19 cellular contexts compared by ENCODE assay signal in the genomic region with DNA sequence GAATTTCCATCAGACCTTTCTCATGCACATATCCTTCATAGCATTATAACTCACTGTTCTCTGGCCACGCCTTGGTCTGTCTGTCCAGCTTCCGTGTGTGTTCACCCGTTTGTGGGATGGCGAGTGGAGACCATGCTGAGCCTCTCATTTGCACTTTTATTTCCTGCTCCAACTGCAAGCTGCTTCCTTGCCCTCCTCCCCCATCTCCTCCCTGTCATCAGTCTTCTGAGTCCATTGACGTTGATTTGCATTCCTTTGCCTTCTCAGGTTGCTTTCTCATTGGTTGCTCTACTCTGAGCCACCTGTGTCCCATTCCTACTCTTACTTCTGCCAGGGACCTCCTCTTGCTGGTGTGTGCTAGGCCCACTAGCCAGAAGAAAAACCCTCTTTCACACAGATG.
DNase-seq lines count a peak whose midpoint lies in the region; ATAC-seq, FAIRE-seq and TF ChIP-seq lines count a peak whose summit lies in the region.
"Had no signal": no experiment of that assay in that cellular context is flagged by ENCODE, and none has a peak within 500 bp of the region (broad histone marks: within the 10 kb centered on the region; RNA-seq: fewer than 3 reads in every experiment).

No MANE protein-coding gene starts in this region.

- FAIRE-seq in astrocyte (lab: Jason Lieb, UNC) = no peak

- H3K79me2 ChIP-seq in astrocyte (ENCODE audit: insufficient read depth, low read length) = no peaks in the 10 kb centered on the region

- H3K9ac ChIP-seq in astrocyte (ENCODE audit: low read length) = no peak overlapping the region

- intact Hi-C loops in transverse colon (cut with DNase I; ENCODE audit: low total_unique reads) = no loop called here

- no peaks in the 10 kb centered on the region for H3K9me3 Mint-ChIP-seq in astrocyte (ENCODE audit: unreplicated experiment)
- H3K9me3 Mint-ChIP-seq: activated T-helper 2 cell treated with anti-CD3 and anti-CD28 coated beads, Interferon-gamma antibody, Interleukin-2, Interleukin-4, amounts not matched to agents 10 μg/mL and 5 μg/mL and 100 μg/mL, durations not matched to agents 14 hours and 24 hours and 36 hours; stimulated activated naive B cell treated with anti-CD40 and anti-IgM and Interleukin-4, amounts not matched to agents 10 μg/mL and 1 μg/mL and 100 μg/mL, for 72 hours had no signal

- no peak for TF ChIP-seq POLR2A in transverse colon (IDR thresholded peaks at IDR 0.05)

- H3K4me3 ChIP-seq in astrocyte (ENCODE audit: insufficient read depth, low read depth, low read length) (no peak overlapping the region), transverse colon (no peak overlapping the region)
- H3K4me3 ChIP-seq: gastrocnemius medialis, lung, MG63, tibial artery had no signal

- H3K27me3 Mint-ChIP-seq in astrocyte (ENCODE audit: low read depth, unreplicated experiment) = peaks cover 2% of the 10 kb centered on the region

- H3K27me3 ChIP-seq in astrocyte (ENCODE audit: insufficient read depth, low read length) (no peaks in the 10 kb centered on the region), transverse colon (no peaks in the 10 kb centered on the region)
- H3K27me3 ChIP-seq: gastrocnemius medialis, MG63 had no signal

- in situ Hi-C loops in transverse colon (cut with MboI; ENCODE audit: low pct_ligation_motif_present in 1 of 4, low pct_unique_long_range_greater_than_20kb in 1 of 4, low sequenced_read_pairs in 3 of 4) = no loop called here
- in situ Hi-C loops in ACHN (cut with HindIII; ENCODE audit: low pct_ligation_motif_present, low pct_unique_long_range_greater_than_20kb, low sequenced_read_pairs) = no loop called here

- H3K27ac Mint-ChIP-seq in astrocyte (ENCODE audit: unreplicated experiment) = no peak overlapping the region
- H3K27ac Mint-ChIP-seq: activated T-helper 2 cell treated with anti-CD3 and anti-CD28 coated beads, Interferon-gamma antibody, Interleukin-2, Interleukin-4, amounts not matched to agents 10 μg/mL and 5 μg/mL and 100 μg/mL, durations not matched to agents 14 hours and 24 hours and 36 hours; naive thymus-derived CD4-positive, alpha-beta T cell; stimulated activated naive B cell treated with anti-CD40 and anti-IgM and Interleukin-4, amounts not matched to agents 10 μg/mL and 1 μg/mL and 100 μg/mL, for 72 hours had no signal

- 30 to 39% methylated on average over 5 of the region's 5 CpGs for WGBS in transverse colon (ENCODE audit: low coverage in 1 of 2), 2 donors

- no peak overlapping the region for H3K4me3 Mint-ChIP-seq in astrocyte (ENCODE audit: unreplicated experiment)
- H3K4me3 Mint-ChIP-seq: naive thymus-derived CD4-positive, alpha-beta T cell; stimulated activated naive B cell treated with anti-CD40 and anti-IgM and Interleukin-4, amounts not matched to agents 10 μg/mL and 1 μg/mL and 100 μg/mL, for 72 hours had no signal

- POLR2A ChIA-PET in HEK293T (lab: Yijun Ruan, JAX) = no interaction called here

- DNase-seq in HEK293T (ENCODE audit: extremely low spot score) = no peak
- peak; percentile 45 for DNase-seq in astrocyte (ENCODE audit: low read depth)
- peak; percentile 11 for DNase-seq in kidney glomerular epithelial cell (lab: John Stamatoyannopoulos, UW)
- DNase-seq in transverse colon = peak; percentile 35
- no peak for DNase-seq in ACHN
- no peak for DNase-seq in effector CD8-positive, alpha-beta T cell (lab: John Stamatoyannopoulos, UW)
- DNase-seq: activated CD4-positive, CD25-positive, alpha-beta regulatory T cell treated with anti-CD3 and anti-CD28 coated beads, Interleukin-2, amount 50 U/mL, for 72 hours; DMS53; gastrocnemius medialis; MG63; naive thymus-derived CD4-positive, alpha-beta T cell; NCI-H2029; stimulated activated CD4-positive, alpha-beta T cell treated with anti-CD3 and anti-CD28 coated beads, Interleukin-15, amount 100 ng/mL, for 24 hours; stimulated activated naive B cell treated with anti-CD40 and anti-IgM and Interleukin-4, amounts not matched to agents 10 μg/mL and 1 μg/mL and 100 μg/mL, for 72 hours; tibial artery had no signal

- peaks cover 9% of the 10 kb centered on the region for H3K4me1 Mint-ChIP-seq in astrocyte (ENCODE audit: low read depth, unreplicated experiment)
- H3K4me1 Mint-ChIP-seq: stimulated activated naive B cell treated with anti-CD40 and anti-IgM and Interleukin-4, amounts not matched to agents 10 μg/mL and 1 μg/mL and 100 μg/mL, for 72 hours had no signal

- H4K20me1 ChIP-seq in astrocyte (ENCODE audit: insufficient read depth, low read length) = no peaks in the 10 kb centered on the region

- no peaks in the 10 kb centered on the region for H3K36me3 Mint-ChIP-seq in astrocyte (ENCODE audit: low read depth, unreplicated experiment)
- H3K36me3 Mint-ChIP-seq: naive thymus-derived CD4-positive, alpha-beta T cell; stimulated activated naive B cell treated with anti-CD40 and anti-IgM and Interleukin-4, amounts not matched to agents 10 μg/mL and 1 μg/mL and 100 μg/mL, for 72 hours had no signal

- CTCF ChIA-PET in HEK293T (lab: Yijun Ruan, JAX) = no interaction called here

- no peak overlapping the region for H2AFZ ChIP-seq in astrocyte (ENCODE audit: low read depth, low read length)

- TF ChIP-seq EP300 in transverse colon (IDR thresholded peaks at IDR 0.05; ENCODE audit: low read depth) = no peak

- no peak for ATAC-seq in HG03565 (IDR thresholded peaks at IDR 0.05; ENCODE audit: unreplicated experiment)
- ATAC-seq: gastrocnemius medialis; naive thymus-derived CD4-positive, alpha-beta T cell; stimulated activated naive B cell treated with anti-CD40 and anti-IgM and Interleukin-4, amounts not matched to agents 10 μg/mL and 1 μg/mL and 100 μg/mL, for 72 hours had no signal

- H3K36me3 ChIP-seq in astrocyte (ENCODE audit: insufficient read depth, low read length) = no peaks in the 10 kb centered on the region
- no peaks in the 10 kb centered on the region for H3K36me3 ChIP-seq in transverse colon
- H3K36me3 ChIP-seq: gastrocnemius medialis, MG63, tibial artery had no signal

- no peak for TF ChIP-seq CTCF in astrocyte (IDR thresholded peaks at IDR 0.05; ENCODE audit: insufficient read depth, low read depth, low read length)
- no peak for TF ChIP-seq CTCF in transverse colon (IDR thresholded peaks at IDR 0.05)

- H3K4me1 ChIP-seq in astrocyte (ENCODE audit: insufficient read depth, low read length) = no peaks in the 10 kb centered on the region
- peaks cover 18 to 54% (median 36%) of the 10 kb centered on the region in 4 donors for H3K4me1 ChIP-seq in transverse colon

- H3K9me3 ChIP-seq in astrocyte (ENCODE audit: insufficient read depth, low read depth, low read length) = no peaks in the 10 kb centered on the region
- no peaks in the 10 kb centered on the region for H3K9me3 ChIP-seq in transverse colon
- H3K9me3 ChIP-seq: gastrocnemius medialis, MG63, tibial artery had no signal

- H3K27ac ChIP-seq in astrocyte (ENCODE audit: low read depth, low read length) (no peak overlapping the region), transverse colon (peak overlapping the region; percentile 32 to 52 (median 42))
- H3K27ac ChIP-seq: epithelial cell of prostate, gastrocnemius medialis, tibial artery had no signal

- no peak overlapping the region for H3K4me2 ChIP-seq in astrocyte (ENCODE audit: low read length)

TF ChIP-seq in HEK293T, 16 proteins besides CTCF, POLR2A, EP300 and RAD21:
- TF ChIP-seq, protein P1, sequence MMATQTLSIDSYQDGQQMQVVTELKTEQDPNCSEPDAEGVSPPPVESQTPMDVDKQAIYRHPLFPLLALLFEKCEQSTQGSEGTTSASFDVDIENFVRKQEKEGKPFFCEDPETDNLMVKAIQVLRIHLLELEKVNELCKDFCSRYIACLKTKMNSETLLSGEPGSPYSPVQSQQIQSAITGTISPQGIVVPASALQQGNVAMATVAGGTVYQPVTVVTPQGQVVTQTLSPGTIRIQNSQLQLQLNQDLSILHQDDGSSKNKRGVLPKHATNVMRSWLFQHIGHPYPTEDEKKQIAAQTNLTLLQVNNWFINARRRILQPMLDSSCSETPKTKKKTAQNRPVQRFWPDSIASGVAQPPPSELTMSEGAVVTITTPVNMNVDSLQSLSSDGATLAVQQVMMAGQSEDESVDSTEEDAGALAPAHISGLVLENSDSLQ (IDR thresholded peaks at IDR 0.05) = peak; percentile 5; the same call in 1 of the 2 replicates
- TF ChIP-seq TARDBP (IDR thresholded peaks at IDR 0.05) = no peak
- no peak for TF ChIP-seq SUZ12 (IDR thresholded peaks at IDR 0.05)
- TF ChIP-seq FOXA1 (IDR thresholded peaks at IDR 0.05) = no peak
- TF ChIP-seq CTBP1 (IDR thresholded peaks at IDR 0.05; ENCODE audit: borderline replicate concordance) = no peak
- TF ChIP-seq L3MBTL2 (conservative IDR thresholded peaks at IDR 0.05) = no peak

Comparison
In these comparisons a context has a peak if more than half of its experiments do, and no peak if none do; other contexts are left out.
1. DNase-seq: peak in astrocyte (single experiment), kidney glomerular epithelial cell (single experiment) and transverse colon (single experiment); none in HEK293T (single experiment), ACHN (single experiment) and effector CD8-positive, alpha-beta T cell (single experiment).